ENCODE assay signal across 1 cellular context in the genomic region with DNA sequence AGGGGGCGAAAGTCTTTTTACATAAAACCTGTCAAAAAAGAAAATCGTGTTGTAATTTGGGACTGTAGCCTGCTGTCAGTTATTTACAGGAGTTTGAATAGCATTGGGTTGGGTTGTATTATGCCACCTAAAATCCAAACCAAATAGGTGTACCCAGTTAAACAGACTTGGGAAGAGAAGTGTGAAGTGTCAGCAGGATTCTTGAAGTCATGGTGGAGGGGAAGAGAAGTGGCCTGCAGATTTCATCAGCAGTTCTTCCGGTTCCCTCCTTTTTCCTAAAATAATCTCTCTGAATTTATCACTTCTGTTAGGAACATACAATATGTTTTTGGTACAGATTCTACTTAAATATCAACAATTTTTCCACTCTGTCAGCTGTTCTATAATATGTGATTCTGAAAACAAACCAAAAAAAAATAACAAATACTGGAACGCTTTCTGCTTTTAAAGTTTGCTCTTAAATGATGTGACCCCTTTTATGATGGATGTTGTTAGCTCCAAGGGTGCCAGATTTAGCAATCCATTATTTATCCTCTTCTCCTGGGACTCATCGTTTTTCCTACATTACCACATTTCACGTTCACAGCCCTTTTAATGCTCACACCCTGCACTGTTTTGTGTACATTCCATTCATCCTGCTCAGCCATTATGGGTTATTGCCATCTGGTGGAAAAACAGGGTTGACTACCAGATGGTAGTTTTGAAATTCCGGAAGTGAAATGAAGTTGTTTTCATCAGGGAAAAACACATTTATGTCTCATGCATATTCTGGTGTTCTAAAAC.
A peak's percentile ranks its signal among the peaks of the same experiment; 100 is the strongest.
TF ChIP-seq lines count a peak whose summit lies in the region.

No MANE protein-coding gene starts in this region.

TF ChIP-seq in HepG2, 621 proteins besides CTCF, POLR2A, EP300 and RAD21 (continued from another document and continues in another):
- TF ChIP-seq, protein P1, sequence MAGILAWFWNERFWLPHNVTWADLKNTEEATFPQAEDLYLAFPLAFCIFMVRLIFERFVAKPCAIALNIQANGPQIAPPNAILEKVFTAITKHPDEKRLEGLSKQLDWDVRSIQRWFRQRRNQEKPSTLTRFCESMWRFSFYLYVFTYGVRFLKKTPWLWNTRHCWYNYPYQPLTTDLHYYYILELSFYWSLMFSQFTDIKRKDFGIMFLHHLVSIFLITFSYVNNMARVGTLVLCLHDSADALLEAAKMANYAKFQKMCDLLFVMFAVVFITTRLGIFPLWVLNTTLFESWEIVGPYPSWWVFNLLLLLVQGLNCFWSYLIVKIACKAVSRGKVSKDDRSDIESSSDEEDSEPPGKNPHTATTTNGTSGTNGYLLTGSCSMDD (CRISPR knock-in tag; IDR thresholded peaks at IDR 0.05) = no peak
- TF ChIP-seq SRSF1 (optimal IDR thresholded peaks at IDR 0.05; ENCODE audit: low read depth, low read length) (no peak), ZNF550 (CRISPR knock-in tag; IDR thresholded peaks at IDR 0.05; ENCODE audit: borderline replicate concordance) (no peak), HNRNPLL (IDR thresholded peaks at IDR 0.05; ENCODE audit: low read depth, low read length, poor library complexity, severe bottlenecking) (no peak), MED8 (CRISPR knock-in tag; IDR thresholded peaks at IDR 0.05; ENCODE audit: insufficient replicate concordance) (no peak), ELF4 (CRISPR knock-in tag; IDR thresholded peaks at IDR 0.05; ENCODE audit: borderline replicate concordance) (no peak), FOXK1 (CRISPR knock-in tag; IDR thresholded peaks at IDR 0.05; ENCODE audit: borderline replicate concordance, low read depth) (peak; percentile 75; the same call in 1 of the 2 replicates), REPIN1 (CRISPR knock-in tag; IDR thresholded peaks at IDR 0.05; ENCODE audit: borderline replicate concordance, low read depth) (no peak), MTF1 (CRISPR knock-in tag; IDR thresholded peaks at IDR 0.05) (no peak), AFF4 (CRISPR knock-in tag; IDR thresholded peaks at IDR 0.05) (no peak), IRX3 (CRISPR knock-in tag; IDR thresholded peaks at IDR 0.05; ENCODE audit: borderline replicate concordance, low read depth) (no peak), SMARCE1 (IDR thresholded peaks at IDR 0.05; ENCODE audit: borderline replicate concordance) (no peak), ZNF781 (CRISPR knock-in tag; IDR thresholded peaks at IDR 0.05; ENCODE audit: borderline replicate concordance, not compliant biosample characterization) (no peak), SIN3B (IDR thresholded peaks at IDR 0.05; ENCODE audit: low read length) (0 out of 2 replicates have a peak, but pooled peaks have one; percentile 34), SSRP1 (CRISPR knock-in tag; IDR thresholded peaks at IDR 0.05) (no peak), CAMTA2 (CRISPR knock-in tag; IDR thresholded peaks at IDR 0.05; ENCODE audit: borderline replicate concordance) (no peak), ATF1 (CRISPR knock-in tag; IDR thresholded peaks at IDR 0.05) (no peak), SUZ12 (IDR thresholded peaks at IDR 0.05; ENCODE audit: low read depth, low read length) (no peak), HMGXB4 (CRISPR knock-in tag; IDR thresholded peaks at IDR 0.05; ENCODE audit: borderline replicate concordance in 1 of 2, low read depth in 1 of 2) (peak in 1 of 2 experiments; percentile 66; a peak in 1 of 4 replicates), PAF1 (CRISPR knock-in tag; IDR thresholded peaks at IDR 0.05) (no peak), SOX13 (IDR thresholded peaks at IDR 0.05) (no peak), SOX13 (CRISPR knock-in tag; conservative IDR thresholded peaks at IDR 0.05 in 1 of 2, IDR thresholded peaks at IDR 0.05 in 1 of 2) (peak in 1 of 2 experiments; percentile 56; a peak in 1 of 4 replicates), ATM (IDR thresholded peaks at IDR 0.05; ENCODE audit: borderline replicate concordance) (no peak), DNMT1 (CRISPR knock-in tag; IDR thresholded peaks at IDR 0.05) (no peak), ZNF589 (CRISPR knock-in tag; conservative IDR thresholded peaks at IDR 0.05) (no peak), ZNF10 (CRISPR knock-in tag; IDR thresholded peaks at IDR 0.05; ENCODE audit: borderline replicate concordance, low read depth) (no peak), NCOA1 (CRISPR knock-in tag; IDR thresholded peaks at IDR 0.05) (no peak), ZNF484 (CRISPR knock-in tag; IDR thresholded peaks at IDR 0.05; ENCODE audit: borderline replicate concordance, low read depth) (no peak), THAP11 (CRISPR knock-in tag; IDR thresholded peaks at IDR 0.05) (0 out of 2 replicates have a peak, but pooled peaks have one; percentile 23), ZNF235 (CRISPR knock-in tag; IDR thresholded peaks at IDR 0.05; ENCODE audit: borderline replicate concordance) (no peak), SAFB2 (CRISPR knock-in tag; IDR thresholded peaks at IDR 0.05; ENCODE audit: borderline replicate concordance, low read depth) (no peak), ZFP36L2 (CRISPR knock-in tag; IDR thresholded peaks at IDR 0.05) (no peak), ZNF251 (CRISPR knock-in tag; IDR thresholded peaks at IDR 0.05) (no peak), CBX2 (IDR thresholded peaks at IDR 0.05; ENCODE audit: low read depth, low read length) (no peak), CBX2 (CRISPR knock-in tag; IDR thresholded peaks at IDR 0.05; ENCODE audit: low read depth) (no peak), ZNF788 (CRISPR knock-in tag; IDR thresholded peaks at IDR 0.05; ENCODE audit: borderline replicate concordance) (no peak), MEIS2 (CRISPR knock-in tag; IDR thresholded peaks at IDR 0.05) (no peak), GATAD2A (CRISPR knock-in tag; IDR thresholded peaks at IDR 0.05) (peak; percentile 76), NFE2 (CRISPR knock-in tag; IDR thresholded peaks at IDR 0.05) (no peak), TBP (CRISPR knock-in tag; IDR thresholded peaks at IDR 0.05) (no peak), IKZF4 (CRISPR knock-in tag; IDR thresholded peaks at IDR 0.05; ENCODE audit: borderline replicate concordance, low read depth, not compliant biosample characterization) (no peak), MAFK (conservative IDR thresholded peaks at IDR 0.05 in 1 of 2, IDR thresholded peaks at IDR 0.05 in 1 of 2; ENCODE audit: low read length in 2 of 2) (no peak), ZC3H13 (CRISPR knock-in tag; IDR thresholded peaks at IDR 0.05) (no peak), ZNF768 (CRISPR knock-in tag; IDR thresholded peaks at IDR 0.05) (no peak)
- TF ChIP-seq, protein P2, sequence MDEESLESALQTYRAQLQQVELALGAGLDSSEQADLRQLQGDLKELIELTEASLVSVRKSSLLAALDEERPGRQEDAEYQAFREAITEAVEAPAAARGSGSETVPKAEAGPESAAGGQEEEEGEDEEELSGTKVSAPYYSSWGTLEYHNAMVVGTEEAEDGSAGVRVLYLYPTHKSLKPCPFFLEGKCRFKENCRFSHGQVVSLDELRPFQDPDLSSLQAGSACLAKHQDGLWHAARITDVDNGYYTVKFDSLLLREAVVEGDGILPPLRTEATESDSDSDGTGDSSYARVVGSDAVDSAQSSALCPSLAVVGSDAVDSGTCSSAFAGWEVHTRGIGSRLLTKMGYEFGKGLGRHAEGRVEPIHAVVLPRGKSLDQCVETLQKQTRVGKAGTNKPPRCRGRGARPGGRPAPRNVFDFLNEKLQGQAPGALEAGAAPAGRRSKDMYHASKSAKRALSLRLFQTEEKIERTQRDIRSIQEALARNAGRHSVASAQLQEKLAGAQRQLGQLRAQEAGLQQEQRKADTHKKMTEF (CRISPR knock-in tag; IDR thresholded peaks at IDR 0.05) = peak; percentile 16; the same call in 1 of the 2 replicates
- TF ChIP-seq, protein P3, sequence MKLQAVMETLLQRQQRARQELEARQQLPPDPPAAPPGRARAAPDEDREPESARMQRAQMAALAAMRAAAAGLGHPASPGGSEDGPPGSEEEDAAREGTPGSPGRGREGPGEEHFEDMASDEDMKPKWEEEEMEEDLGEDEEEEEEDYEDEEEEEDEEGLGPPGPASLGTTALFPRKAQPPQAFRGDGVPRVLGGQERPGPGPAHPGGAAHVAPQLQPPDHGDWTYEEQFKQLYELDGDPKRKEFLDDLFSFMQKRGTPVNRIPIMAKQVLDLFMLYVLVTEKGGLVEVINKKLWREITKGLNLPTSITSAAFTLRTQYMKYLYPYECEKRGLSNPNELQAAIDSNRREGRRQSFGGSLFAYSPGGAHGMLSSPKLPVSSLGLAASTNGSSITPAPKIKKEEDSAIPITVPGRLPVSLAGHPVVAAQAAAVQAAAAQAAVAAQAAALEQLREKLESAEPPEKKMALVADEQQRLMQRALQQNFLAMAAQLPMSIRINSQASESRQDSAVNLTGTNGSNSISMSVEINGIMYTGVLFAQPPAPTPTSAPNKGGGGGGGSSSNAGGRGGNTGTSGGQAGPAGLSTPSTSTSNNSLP (IDR thresholded peaks at IDR 0.05; ENCODE audit: low read depth, low read length) = 0 out of 2 replicates have a peak, but pooled peaks have one; percentile 29
- TF ChIP-seq, protein P4, sequence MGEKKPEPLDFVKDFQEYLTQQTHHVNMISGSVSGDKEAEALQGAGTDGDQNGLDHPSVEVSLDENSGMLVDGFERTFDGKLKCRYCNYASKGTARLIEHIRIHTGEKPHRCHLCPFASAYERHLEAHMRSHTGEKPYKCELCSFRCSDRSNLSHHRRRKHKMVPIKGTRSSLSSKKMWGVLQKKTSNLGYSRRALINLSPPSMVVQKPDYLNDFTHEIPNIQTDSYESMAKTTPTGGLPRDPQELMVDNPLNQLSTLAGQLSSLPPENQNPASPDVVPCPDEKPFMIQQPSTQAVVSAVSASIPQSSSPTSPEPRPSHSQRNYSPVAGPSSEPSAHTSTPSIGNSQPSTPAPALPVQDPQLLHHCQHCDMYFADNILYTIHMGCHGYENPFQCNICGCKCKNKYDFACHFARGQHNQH (CRISPR knock-in tag; IDR thresholded peaks at IDR 0.05) = 0 out of 2 replicates have a peak, but pooled peaks have one; percentile 37
- TF ChIP-seq, protein P5, sequence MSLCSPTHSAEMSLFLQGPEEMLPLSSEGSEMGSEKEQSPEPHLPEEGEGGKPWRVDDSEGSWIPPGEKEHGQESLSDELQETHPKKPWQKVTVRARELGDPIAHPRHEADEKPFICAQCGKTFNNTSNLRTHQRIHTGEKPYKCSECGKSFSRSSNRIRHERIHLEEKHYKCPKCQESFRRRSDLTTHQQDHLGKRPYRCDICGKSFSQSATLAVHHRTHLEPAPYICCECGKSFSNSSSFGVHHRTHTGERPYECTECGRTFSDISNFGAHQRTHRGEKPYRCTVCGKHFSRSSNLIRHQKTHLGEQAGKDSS (CRISPR knock-in tag; IDR thresholded peaks at IDR 0.05; ENCODE audit: borderline replicate concordance, low read depth) = no peak
- TF ChIP-seq, protein P6, sequence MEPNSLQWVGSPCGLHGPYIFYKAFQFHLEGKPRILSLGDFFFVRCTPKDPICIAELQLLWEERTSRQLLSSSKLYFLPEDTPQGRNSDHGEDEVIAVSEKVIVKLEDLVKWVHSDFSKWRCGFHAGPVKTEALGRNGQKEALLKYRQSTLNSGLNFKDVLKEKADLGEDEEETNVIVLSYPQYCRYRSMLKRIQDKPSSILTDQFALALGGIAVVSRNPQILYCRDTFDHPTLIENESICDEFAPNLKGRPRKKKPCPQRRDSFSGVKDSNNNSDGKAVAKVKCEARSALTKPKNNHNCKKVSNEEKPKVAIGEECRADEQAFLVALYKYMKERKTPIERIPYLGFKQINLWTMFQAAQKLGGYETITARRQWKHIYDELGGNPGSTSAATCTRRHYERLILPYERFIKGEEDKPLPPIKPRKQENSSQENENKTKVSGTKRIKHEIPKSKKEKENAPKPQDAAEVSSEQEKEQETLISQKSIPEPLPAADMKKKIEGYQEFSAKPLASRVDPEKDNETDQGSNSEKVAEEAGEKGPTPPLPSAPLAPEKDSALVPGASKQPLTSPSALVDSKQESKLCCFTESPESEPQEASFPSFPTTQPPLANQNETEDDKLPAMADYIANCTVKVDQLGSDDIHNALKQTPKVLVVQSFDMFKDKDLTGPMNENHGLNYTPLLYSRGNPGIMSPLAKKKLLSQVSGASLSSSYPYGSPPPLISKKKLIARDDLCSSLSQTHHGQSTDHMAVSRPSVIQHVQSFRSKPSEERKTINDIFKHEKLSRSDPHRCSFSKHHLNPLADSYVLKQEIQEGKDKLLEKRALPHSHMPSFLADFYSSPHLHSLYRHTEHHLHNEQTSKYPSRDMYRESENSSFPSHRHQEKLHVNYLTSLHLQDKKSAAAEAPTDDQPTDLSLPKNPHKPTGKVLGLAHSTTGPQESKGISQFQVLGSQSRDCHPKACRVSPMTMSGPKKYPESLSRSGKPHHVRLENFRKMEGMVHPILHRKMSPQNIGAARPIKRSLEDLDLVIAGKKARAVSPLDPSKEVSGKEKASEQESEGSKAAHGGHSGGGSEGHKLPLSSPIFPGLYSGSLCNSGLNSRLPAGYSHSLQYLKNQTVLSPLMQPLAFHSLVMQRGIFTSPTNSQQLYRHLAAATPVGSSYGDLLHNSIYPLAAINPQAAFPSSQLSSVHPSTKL (CRISPR knock-in tag; IDR thresholded peaks at IDR 0.05) = peak; percentile 70
